ENCODE assay signal across 23 cellular contexts in genomic region chrX:91066104-91066503, GRCh38.
"Had no signal": no experiment of that assay in that cellular context is flagged by ENCODE, and none has a peak within 500 bp of the region (broad histone marks: within the 10 kb centered on the region; RNA-seq: fewer than 3 reads in every experiment).

No MANE protein-coding gene starts in this region.

- FAIRE-seq: endothelial cell of umbilical vein, kidney, small intestine, urothelium cell line had no signal

- H3K79me2 ChIP-seq: parathyroid adenoma had no signal

- H3K36me3 ChIP-seq: colonic mucosa, esophagus squamous epithelium, heart right ventricle, right lobe of liver, thoracic aorta, tibial nerve, upper lobe of left lung had no signal

- H3K9ac ChIP-seq: parathyroid adenoma had no signal

- H3K9me3 ChIP-seq: colonic mucosa, esophagus squamous epithelium, mucosa of descending colon, right lobe of liver, thoracic aorta, tibial nerve, upper lobe of left lung had no signal

- H3K4me3 ChIP-seq: colonic mucosa, esophagus squamous epithelium, heart right ventricle, lung, mucosa of descending colon, right lobe of liver, thoracic aorta, tibial nerve, upper lobe of left lung had no signal

- H3K27me3 ChIP-seq: colonic mucosa, esophagus squamous epithelium, right lobe of liver, upper lobe of left lung had no signal

- DNase-seq: colonic mucosa; effector CD8-positive, alpha-beta T cell; erythroblast; esophagus squamous epithelium; foreskin melanocyte; glutamatergic neuron; heart right ventricle; hippocampal formation; kidney; mucosa of descending colon; naive B cell; right lobe of liver; small intestine; stimulated activated CD4-positive, alpha-beta T cell treated with anti-CD3 and anti-CD28 coated beads, Interleukin-15, amount 100 ng/mL, for 24 hours; stimulated activated CD4-positive, alpha-beta T cell treated with anti-CD3 and anti-CD28 coated beads, Interleukin-2, amount 100 ng/mL, for 48 hours; stimulated activated naive B cell treated with anti-CD40 and anti-IgM and Interleukin-4, amounts not matched to agents 10 μg/mL and 1 μg/mL and 100 μg/mL, for 72 hours; upper lobe of left lung had no signal

- H3K4me1 ChIP-seq: colonic mucosa, esophagus squamous epithelium, heart right ventricle, parathyroid adenoma, right lobe of liver, tibial nerve, upper lobe of left lung had no signal

- H3K27ac ChIP-seq: colonic mucosa, esophagus squamous epithelium, heart right ventricle, parathyroid adenoma, right lobe of liver, thoracic aorta, tibial nerve, upper lobe of left lung had no signal

- H2AFZ ChIP-seq: parathyroid adenoma had no signal
